ENCODE assay signal across 9 cellular contexts in the genomic region with DNA sequence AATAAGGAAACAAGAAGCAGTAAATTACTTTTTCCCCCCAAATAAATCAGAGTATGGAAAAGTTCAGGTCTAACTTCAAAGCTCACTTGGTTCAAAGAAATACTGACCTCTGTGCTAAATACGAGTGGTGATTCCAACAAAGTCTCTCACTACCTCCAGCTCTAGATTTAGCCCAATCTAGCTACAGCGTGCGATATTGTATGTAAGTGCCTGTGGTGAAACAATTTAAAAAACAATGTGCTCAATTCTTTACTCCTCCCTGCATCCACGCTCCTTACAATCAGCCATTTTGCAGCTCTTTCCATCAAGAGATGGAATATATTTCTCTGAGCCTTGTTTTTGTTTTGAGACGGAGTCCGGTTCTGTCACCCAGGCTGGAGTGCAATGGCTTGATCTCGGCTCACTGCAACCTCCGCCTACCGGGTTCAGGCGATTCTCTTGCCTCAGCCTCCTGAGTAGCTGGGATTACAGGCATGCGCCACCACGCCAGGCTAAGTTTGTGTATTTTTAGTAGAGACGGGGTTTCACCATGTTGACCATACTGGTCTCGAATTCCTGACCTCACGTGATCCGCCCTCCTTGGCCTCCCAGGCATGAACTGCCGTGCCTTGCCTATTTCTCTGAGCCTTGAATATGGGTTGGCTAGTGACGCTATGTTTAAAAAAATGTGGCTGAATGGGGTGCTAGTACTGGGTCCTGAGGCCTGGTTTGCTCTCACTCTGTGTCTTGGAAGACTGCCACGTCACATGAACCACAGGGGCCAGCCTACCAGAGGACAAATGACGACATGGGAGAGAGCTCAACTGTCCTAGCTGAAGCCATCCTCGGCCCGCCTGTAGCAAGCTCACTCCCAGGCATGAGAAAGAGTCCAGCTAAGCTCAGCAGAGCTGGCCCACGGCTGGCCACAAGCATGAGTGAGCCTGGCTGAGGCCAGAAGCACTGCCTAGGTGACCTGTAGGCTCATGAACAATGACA. TPM values are rescaled to one million over a fixed set of nuclear protein-coding genes. Genes with fewer than 3 reads are reported as not detected.
A peak's percentile ranks its signal among the peaks of the same experiment; 100 is the strongest.
DNase-seq lines count a peak whose midpoint lies in the region; ATAC-seq, FAIRE-seq and TF ChIP-seq lines count a peak whose summit lies in the region.
"Had no signal": no experiment of that assay in that cellular context is flagged by ENCODE, and none has a peak within 500 bp of the region (broad histone marks: within the 10 kb centered on the region; RNA-seq: fewer than 3 reads in every experiment).

No MANE protein-coding gene starts in this region.

- TF ChIP-seq CTCF in C4-2B (conservative IDR thresholded peaks at IDR 0.05): no peak

- peak overlapping the region; percentile 14; the same call in 1 of the 2 replicates for H3K27ac ChIP-seq in C4-2B
- H3K27ac ChIP-seq: KMS-11 had no signal

- no peaks in the 10 kb centered on the region for H3K36me3 Mint-ChIP-seq in natural killer cell treated with Interleukin-12 subunit alpha and Interleukin-12 subunit beta and Interleukin-15 and Interleukin-18, amount 100 ng/mL, for 72 hours

- H3K27ac Mint-ChIP-seq in natural killer cell treated with Interleukin-12 subunit alpha and Interleukin-12 subunit beta and Interleukin-15 and Interleukin-18, amount 100 ng/mL, for 72 hours: peak overlapping the region in 1 of 2 donors; percentile 83

- ATAC-seq in natural killer cell treated with Interleukin-12 subunit alpha and Interleukin-12 subunit beta and Interleukin-15 and Interleukin-18, amount 100 ng/mL, for 72 hours: peak; percentile 40 to 73
- no peak for ATAC-seq in GM21528 (IDR thresholded peaks at IDR 0.05; ENCODE audit: low FRiP score, unreplicated experiment)

- FAIRE-seq in RCC 7860 (lab: Jason Lieb, UNC): peak; percentile 84

- H3K27me3 Mint-ChIP-seq in natural killer cell treated with Interleukin-12 subunit alpha and Interleukin-12 subunit beta and Interleukin-15 and Interleukin-18, amount 100 ng/mL, for 72 hours: no peaks in the 10 kb centered on the region

- H3K4me3 Mint-ChIP-seq in natural killer cell treated with Interleukin-12 subunit alpha and Interleukin-12 subunit beta and Interleukin-15 and Interleukin-18, amount 100 ng/mL, for 72 hours: peak overlapping the region; percentile 45

- no peaks in the 10 kb centered on the region for H3K9me3 Mint-ChIP-seq in natural killer cell treated with Interleukin-12 subunit alpha and Interleukin-12 subunit beta and Interleukin-15 and Interleukin-18, amount 100 ng/mL, for 72 hours

- peaks cover 37 to 53% of the 10 kb centered on the region in 2 donors for H3K4me1 Mint-ChIP-seq in natural killer cell treated with Interleukin-12 subunit alpha and Interleukin-12 subunit beta and Interleukin-15 and Interleukin-18, amount 100 ng/mL, for 72 hours (ENCODE audit: low read depth in 2 of 2)

- peak; percentile 77 for DNase-seq in RCC 7860 (ENCODE audit: low spot score)
- peak; percentile 42 for DNase-seq in epidermal melanocyte (ENCODE audit: insufficient read length, low spot score)
- no peak for DNase-seq in natural killer cell treated with Interleukin-12 subunit alpha and Interleukin-12 subunit beta and Interleukin-15 and Interleukin-18, amount 100 ng/mL, for 72 hours (ENCODE audit: low spot score)
- no peak for DNase-seq in NCI-H1694 treated with DMSO at 0.1 percent for 48 hours (lab: John Stamatoyannopoulos, UW)
- DNase-seq in NOMO-1 treated with dmso at 0.1 percent for 144 hours (lab: John Stamatoyannopoulos, UW; ENCODE audit: unreplicated experiment): no peak
- DNase-seq in SW480 (ENCODE audit: low spot score): no peak

RNA-seq across cellular contexts. Expression of a gene that starts 14.8 kb away (rescaled TPM):
- 10 to 100 TPM; 12.0 to 20.3 TPM for total RNA-seq in natural killer cell treated with Interleukin-12 subunit alpha and Interleukin-12 subunit beta and Interleukin-15 and Interleukin-18, amount 100 ng/mL, for 72 hours

RNA-seq across cellular contexts. Expression of a gene that starts 27.0 kb away (rescaled TPM):
- 10 to 100 TPM; 29.0 to 29.1 TPM for total RNA-seq in natural killer cell treated with Interleukin-12 subunit alpha and Interleukin-12 subunit beta and Interleukin-15 and Interleukin-18, amount 100 ng/mL, for 72 hours

Comparison
In these comparisons a context has a peak if more than half of its experiments do, and no peak if none do; other contexts are left out.
1. DNase-seq: peak in RCC 7860 (single experiment) and epidermal melanocyte (single experiment); none in natural killer cell treated with Interleukin-12 subunit alpha and Interleukin-12 subunit beta and Interleukin-15 and Interleukin-18, amount 100 ng/mL, for 72 hours (single experiment), NCI-H1694 treated with DMSO at 0.1 percent for 48 hours (single experiment), NOMO-1 treated with dmso at 0.1 percent for 144 hours (single experiment) and SW480 (single experiment).